Comparison of ENCODE assay signal across 8 cellular contexts in genomic region chr7:64562246-64562620, GRCh38. TPM values are rescaled to one million over a fixed set of nuclear protein-coding genes. Genes with fewer than 3 reads are reported as not detected.
DNase-seq lines count a peak whose midpoint lies in the region; ATAC-seq, FAIRE-seq and TF ChIP-seq lines count a peak whose summit lies in the region.

No MANE protein-coding gene starts in this region.

- TF ChIP-seq RAD21 in GM12878 (IDR thresholded peaks at IDR 0.05; ENCODE audit: insufficient read depth, low read depth, low read length) = no peak

- no peaks in the 10 kb centered on the region for H3K27me3 Mint-ChIP-seq in memory B cell

- SMC1A ChIA-PET in GM12878 (lab: Charles Lee; ENCODE audit: uncharacterized antibody, unreplicated experiment) = interaction anchor here (0.8 to 1.4 kb wide), 2 partner anchors 62 to 241 kb away, joined by 3 read pairs; no protein-coding TSS in a partner anchor

- H3K27ac Mint-ChIP-seq in memory B cell = peak overlapping the region; percentile 87

- no peak for TF ChIP-seq EP300 in GM12878 (IDR thresholded peaks at IDR 0.05; ENCODE audit: borderline replicate concordance in 1 of 2, control insufficient read depth in 1 of 2, low read depth in 2 of 2, low read length in 2 of 2)

- CTCF ChIA-PET in AG04449 (lab: Yijun Ruan, JAX) (no interaction called here), GM12878 (lab: Yijun Ruan, JAX) (interaction anchor here (0.9 to 1.3 kb wide), 3 partner anchors 60 to 242 kb away, joined by 3 read pairs; no protein-coding TSS in a partner anchor)

- H3K4me1 Mint-ChIP-seq in memory B cell = peaks cover 14% of the 10 kb centered on the region

- RAD21 ChIA-PET in GM12878 (lab: Charles Lee; ENCODE audit: unreplicated experiment) = interaction anchor here (1.1 to 2.0 kb wide), 5 partner anchors 9 to 344 kb away, joined by 3 to 9 read pairs (median 5); partner anchors contain the start of gene ZNF138

- peak overlapping the region; percentile 73 for H3K9ac ChIP-seq in GM12878 (ENCODE audit: control insufficient read depth, insufficient read depth, low read length)

- peak overlapping the region; percentile 96 for H3K4me3 ChIP-seq in AG04449 (ENCODE audit: low read depth, low read length)
- H3K4me3 ChIP-seq in HFF-Myc (replicated peaks; ENCODE audit: low read depth, low read length) = peak overlapping the region; percentile 84
- H3K4me3 ChIP-seq in GM12878 = peak overlapping the region; percentile 74

- H3K9me3 Mint-ChIP-seq in memory B cell = peaks cover 4% of the 10 kb centered on the region

- TF ChIP-seq POLR2A in GM12878 (IDR thresholded peaks at IDR 0.05; ENCODE audit: low read depth, low read length) = no peak

- H3K4me3 Mint-ChIP-seq in memory B cell = peak overlapping the region; percentile 99

- whole genome bisulfite sequencing in GM12878 (ENCODE audit: insufficient coverage, insufficient replicate concordance, low lambda C conversion rate, missing lambda C conversion rate) = 29% methylated on average over 4 of the region's 4 CpGs

- H3K27me3 ChIP-seq in GM12878 (replicated peaks in 1 of 2; ENCODE audit: control insufficient read depth in 2 of 2, insufficient read depth in 2 of 2, low read length in 1 of 2) = no peaks in the 10 kb centered on the region

- POLR2A ChIA-PET in AG04449 (lab: Yijun Ruan, JAX) = interaction anchor here (1.3 kb wide), 1 partner anchor 103 kb away, joined by 4 read pairs; the partner anchor contains the start of gene ZNF107
- POLR2A ChIA-PET in GM12878 (lab: Charles Lee) = interaction anchor here (0.6 to 1.4 kb wide), 3 partner anchors 22 to 241 kb away, joined by 3 to 4 read pairs (median 3); partner anchors contain the start of gene ZNF138

- intact Hi-C loops in GM12878 (cut with micrococcal nuclease; ENCODE audit: unreplicated experiment) = loop anchor here (5.0 to 10.0 kb wide), 3 partner anchors 105 to 345 kb away; partner anchors contain the start of gene ZNF107

- BruUV-seq in GM12878 (replicated peaks; lab: Mats Ljungman, UMichigan) = no TSS peak

- peak overlapping the region; percentile 75 for H3K27ac ChIP-seq in GM12878 (ENCODE audit: control insufficient read depth, insufficient read depth)

- TF ChIP-seq CTCF in AG04449 (IDR thresholded peaks at IDR 0.05; ENCODE audit: insufficient read depth, low read length, missing control alignments) (no peak), HFF-Myc (IDR thresholded peaks at IDR 0.05; ENCODE audit: low read depth, low read length, missing control alignments) (no peak), GM12878 (IDR thresholded peaks at IDR 0.05 in 2 of 3, conservative IDR thresholded peaks at IDR 0.05 in 1 of 3; ENCODE audit: control insufficient read depth in 2 of 3, extremely low read depth in 1 of 3, insufficient read depth in 1 of 3, low read depth in 3 of 3, low read length in 3 of 3) (no peak)

- H3K79me2 ChIP-seq in GM12878 (ENCODE audit: control insufficient read depth, insufficient read depth, low read length) = peaks cover 7% of the 10 kb centered on the region

- H3K4me2 ChIP-seq in GM12878 (ENCODE audit: control insufficient read depth, insufficient read depth) = peak overlapping the region; percentile 44; the same call in 1 of the 2 replicates

- no peaks in the 10 kb centered on the region for H3K36me3 ChIP-seq in GM12878 (ENCODE audit: control insufficient read depth in 2 of 2, insufficient read depth in 2 of 2, low read length in 1 of 2)

- no peak; the same call in 1 of the 3 replicates for ATAC-seq in GM12878
- no peak for ATAC-seq in memory B cell (ENCODE audit: low read depth)
- no peak for ATAC-seq in GM21515 (IDR thresholded peaks at IDR 0.05; ENCODE audit: unreplicated experiment)
- ATAC-seq in GM18520 (IDR thresholded peaks at IDR 0.05; ENCODE audit: unreplicated experiment) = no peak
- no peak for ATAC-seq in GM18867 (IDR thresholded peaks at IDR 0.05; ENCODE audit: unreplicated experiment)

- peaks cover 10% of the 10 kb centered on the region; the same call in 2 of the 3 replicates for H3K9me3 ChIP-seq in GM12878 (replicated peaks; ENCODE audit: control insufficient read depth, insufficient read depth, low read length)

- H3K36me3 Mint-ChIP-seq in memory B cell = peaks cover 17% of the 10 kb centered on the region

- no peak for DNase-seq in AG04449 (ENCODE audit: low read depth, low spot score)
- no peak for DNase-seq in HFF-Myc (ENCODE audit: extremely low read depth, low read depth)
- no peak for DNase-seq in GM12878 (ENCODE audit: low read depth, low spot score)
- DNase-seq in memory B cell (ENCODE audit: low spot score in 2 of 2) = no peak
- DNase-seq in T-helper 9 cell = no peak

- peak; percentile 35 for FAIRE-seq in GM12878 (lab: Jason Lieb, UNC)

- no peaks in the 10 kb centered on the region for H3K4me1 ChIP-seq in GM12878 (ENCODE audit: control insufficient read depth, insufficient read depth, low read length)

- no peaks in the 10 kb centered on the region for H4K20me1 ChIP-seq in GM12878 (ENCODE audit: control insufficient read depth, insufficient read depth)

- H2AFZ ChIP-seq in GM12878 (ENCODE audit: control insufficient read depth, low read depth, low read length) = peak overlapping the region; percentile 95; the same call in 1 of the 2 replicates

- in situ Hi-C loops in GM12878 (cut with MboI) = no loop called here

TF ChIP-seq in GM12878, 131 proteins besides CTCF, POLR2A, EP300 and RAD21:
- TF ChIP-seq BCL11A (IDR thresholded peaks at IDR 0.05; ENCODE audit: low read depth, low read length) = no peak
- no peak for TF ChIP-seq TCF12 (IDR thresholded peaks at IDR 0.05; ENCODE audit: low read depth, low read length)
- no peak for TF ChIP-seq REST (IDR thresholded peaks at IDR 0.05; ENCODE audit: low read depth, low read length)
- no peak for TF ChIP-seq RELB (IDR thresholded peaks at IDR 0.05; ENCODE audit: low read depth)
- no peak for TF ChIP-seq NR2C1 (IDR thresholded peaks at IDR 0.05)
TF ChIP-seq in GM12878: peak in this region for 0.

RNA-seq across cellular contexts. Expression of gene ZNF680, which starts 0.6 kb away (rescaled TPM):
- 109 and 123 TPM in 2 replicates for total RNA-seq in GM12878 (2013; cell fraction: nucleolus; rRNA removed)
- total RNA-seq in GM12878 (2014; rRNA removed) (8.1 and 8.5 TPM in 2 replicates), GM12878 (2014; rRNA removed; fragmentation: Illumina TruSeq; extraction: Trizol) (13.6 and 16.7 TPM in 2 replicates), GM12878 (2021) (8.0 TPM in 2 replicates)
- 2.1 TPM for polyA plus RNA-seq in GM12878 (2011; ENCODE audit: low read depth)
- polyA plus RNA-seq in GM12878 (2011; rRNA removed) (5.9 and 10.4 TPM in 2 replicates), GM12878 (2014; fragmentation: Illumina TruSeq; extraction: Trizol) (7.6 and 11.5 TPM in 2 replicates), GM12878 (2014; fragmentation: Nextera tagmentation; extraction: Ambion mirVana) (1 to 10 TPM; 5.0 to 6.2 TPM), GM12878 (2014; rRNA removed) (5.1 and 6.0 TPM in 2 replicates), GM12878 (2016; fragmentation: Nextera tagmentation; extraction: Ambion mirVana) (10 to 100 TPM; 10.9 to 12.1 TPM)
- 1.5 and 2.1 TPM in 2 replicates for polyA plus RNA-seq in GM12878 (2011; cell fraction: cytosol; rRNA removed)
- 6.5 and 6.8 TPM in 2 replicates for polyA plus RNA-seq in GM12878 (2011; cell fraction: nucleus; rRNA removed)
- polyA plus RNA-seq in GM12878 (2012) = 3.5 and 4.9 TPM in 2 replicates
- polyA minus RNA-seq in GM12878 (2011; rRNA and poly(A)+ RNA removed) = 4.2 and 4.8 TPM in 2 replicates
- polyA minus RNA-seq in GM12878 (2011; cell fraction: cytosol; rRNA and poly(A)+ RNA removed) = 2.5 and 4.0 TPM in 2 replicates
- 6.9 and 12.9 TPM in 2 replicates for polyA minus RNA-seq in GM12878 (2011; cell fraction: nucleus; rRNA and poly(A)+ RNA removed)
